In genomic region chr10:43816351-43817321, GRCh38 we compare ENCODE assay signal across 8 cellular contexts.
DNase-seq lines count a peak whose midpoint lies in the region; ATAC-seq and TF ChIP-seq lines count a peak whose summit lies in the region.

No MANE protein-coding gene starts in this region.

- no peak overlapping the region for H4K8ac ChIP-seq in neuronal stem cell (ENCODE audit: low read depth, low read length)

- no peaks in the 10 kb centered on the region for H3K9me3 ChIP-seq in BLaER1
- H3K9me3 ChIP-seq in gastroesophageal sphincter: no peaks in the 10 kb centered on the region
- H3K9me3 ChIP-seq in neuronal stem cell (replicated peaks in 1 of 2; ENCODE audit: control insufficient read depth in 2 of 2, insufficient read depth in 1 of 2, low read depth in 1 of 2, low read length in 2 of 2): no peaks in the 10 kb centered on the region

- TF ChIP-seq CTCF in gastroesophageal sphincter (IDR thresholded peaks at IDR 0.05): no peak

- WGBS in gastroesophageal sphincter (ENCODE audit: low coverage in 1 of 2), 2 donors: 23 to 26% methylated on average over 9 to 10 of the region's 10 CpGs
- WGBS in neuronal stem cell (ENCODE audit: extremely low coverage in 2 of 2, insufficient read length in 2 of 2, insufficient replicate concordance in 1 of 2), 2 donors: no CpG with 5 or more reads among the region's 10 CpGs

- H3K4me1 ChIP-seq in BLaER1 (peaks cover 62% of the 10 kb centered on the region), gastroesophageal sphincter (peaks cover 0 to 30% (median 0%) of the 10 kb centered on the region in 3 donors), neuronal stem cell (ENCODE audit: control insufficient read depth in 2 of 2, insufficient read depth in 1 of 2, low read depth in 1 of 2, low read length in 2 of 2) (peaks cover 0 to 5% of the 10 kb centered on the region in 2 donors)

- peak; percentile 82 for DNase-seq in activated CD8-positive, alpha-beta memory T cell treated with anti-CD3 and anti-CD28 coated beads for 24 hours
- peak; percentile 50 to 67 (median 57) for DNase-seq in stimulated activated CD4-positive, alpha-beta T cell treated with anti-CD3 and anti-CD28 coated beads, TNF-alpha, amount 100 ng/mL, for 24 hours (ENCODE audit: low read depth in 3 of 3)
- no peak for DNase-seq in HuH-7 (ENCODE audit: low spot score)
- no peak for DNase-seq in neuronal stem cell (ENCODE audit: low spot score)

- H3K23ac ChIP-seq in neuronal stem cell (ENCODE audit: low read depth, low read length, poor library complexity): no peak overlapping the region

- H2AK5ac ChIP-seq in neuronal stem cell (ENCODE audit: low read depth, low read length): no peak overlapping the region

- no peak for TF ChIP-seq EP300 in gastroesophageal sphincter (IDR thresholded peaks at IDR 0.05)

- no peak overlapping the region for H2BK5ac ChIP-seq in neuronal stem cell (ENCODE audit: low read length)

- H3K4me3 ChIP-seq in BLaER1: no peak overlapping the region
- H3K4me3 ChIP-seq in gastroesophageal sphincter: no peak overlapping the region
- no peak overlapping the region for H3K4me3 ChIP-seq in neuronal stem cell (ENCODE audit: low read length in 2 of 2)

- no peak overlapping the region for H3K14ac ChIP-seq in neuronal stem cell (ENCODE audit: low read length)

- H3K4me2 ChIP-seq in BLaER1 (peak overlapping the region; percentile 76), neuronal stem cell (ENCODE audit: insufficient read depth, low read length, poor library complexity, severe bottlenecking) (no peak overlapping the region)

- H3K18ac ChIP-seq in neuronal stem cell (ENCODE audit: low read length): no peak overlapping the region

- H3K79me1 ChIP-seq in neuronal stem cell (ENCODE audit: low read depth, low read length): peaks cover 2% of the 10 kb centered on the region

- H4K91ac ChIP-seq in neuronal stem cell (ENCODE audit: low read depth, low read length, poor library complexity): no peak overlapping the region

- H3K4ac ChIP-seq in neuronal stem cell (ENCODE audit: low read length): no peak overlapping the region

- H4K20me1 ChIP-seq in BLaER1: no peaks in the 10 kb centered on the region

- ATAC-seq in GM19467 (IDR thresholded peaks at IDR 0.05; ENCODE audit: unreplicated experiment) (peak; percentile 97), HG03565 (IDR thresholded peaks at IDR 0.05; ENCODE audit: unreplicated experiment) (peak; percentile 93), gastroesophageal sphincter (peak; percentile 86)

- H2BK15ac ChIP-seq in neuronal stem cell (ENCODE audit: low read length): no peak overlapping the region

- no peak overlapping the region for H3K27ac ChIP-seq in BLaER1
- H3K27ac ChIP-seq in gastroesophageal sphincter: peak overlapping the region in 3 of 4 donors; percentile 55 to 64 (median 61)
- H3K27ac ChIP-seq in neuronal stem cell (replicated peaks; ENCODE audit: low read length): no peak overlapping the region

- H3K27me3 ChIP-seq in BLaER1: no peaks in the 10 kb centered on the region
- no peaks in the 10 kb centered on the region for H3K27me3 ChIP-seq in gastroesophageal sphincter
- H3K27me3 ChIP-seq in neuronal stem cell (ENCODE audit: control insufficient read depth in 3 of 3, insufficient read depth in 3 of 3, low read depth in 1 of 3, low read length in 3 of 3): no peaks in the 10 kb centered on the region

- H3K9ac ChIP-seq in BLaER1 (no peak overlapping the region), neuronal stem cell (ENCODE audit: low read depth, low read length, poor library complexity) (no peak overlapping the region)

- no peak overlapping the region for H2BK120ac ChIP-seq in neuronal stem cell (ENCODE audit: low read depth, low read length)

- no peak overlapping the region for H2BK12ac ChIP-seq in neuronal stem cell (ENCODE audit: low read length)

- H2AFZ ChIP-seq in neuronal stem cell (ENCODE audit: low read length): no peak overlapping the region

- TF ChIP-seq POLR2A in gastroesophageal sphincter (IDR thresholded peaks at IDR 0.05): no peak

- no peaks in the 10 kb centered on the region for H3K36me3 ChIP-seq in BLaER1
- H3K36me3 ChIP-seq in gastroesophageal sphincter: no peaks in the 10 kb centered on the region
- H3K36me3 ChIP-seq in neuronal stem cell (replicated peaks in 1 of 2; ENCODE audit: control insufficient read depth in 2 of 2, insufficient read depth in 2 of 2, low read length in 2 of 2): no peaks in the 10 kb centered on the region

Comparison
In these comparisons a context has a peak if more than half of its experiments do, and no peak if none do; other contexts are left out.
1. H3K27ac ChIP-seq: peak in gastroesophageal sphincter (3 of 4); none in BLaER1 (single experiment) and neuronal stem cell (single experiment).
2. DNase-seq: peak in activated CD8-positive, alpha-beta memory T cell treated with anti-CD3 and anti-CD28 coated beads for 24 hours (single experiment) and stimulated activated CD4-positive, alpha-beta T cell treated with anti-CD3 and anti-CD28 coated beads, TNF-alpha, amount 100 ng/mL, for 24 hours (3 of 3); none in HuH-7 (single experiment) and neuronal stem cell (single experiment).
3. Peak in every context shown above with its lines, with median percentiles within 50 percentile points of each other: ATAC-seq.